ENCODE assay signal across 1 cellular context in the genomic region with DNA sequence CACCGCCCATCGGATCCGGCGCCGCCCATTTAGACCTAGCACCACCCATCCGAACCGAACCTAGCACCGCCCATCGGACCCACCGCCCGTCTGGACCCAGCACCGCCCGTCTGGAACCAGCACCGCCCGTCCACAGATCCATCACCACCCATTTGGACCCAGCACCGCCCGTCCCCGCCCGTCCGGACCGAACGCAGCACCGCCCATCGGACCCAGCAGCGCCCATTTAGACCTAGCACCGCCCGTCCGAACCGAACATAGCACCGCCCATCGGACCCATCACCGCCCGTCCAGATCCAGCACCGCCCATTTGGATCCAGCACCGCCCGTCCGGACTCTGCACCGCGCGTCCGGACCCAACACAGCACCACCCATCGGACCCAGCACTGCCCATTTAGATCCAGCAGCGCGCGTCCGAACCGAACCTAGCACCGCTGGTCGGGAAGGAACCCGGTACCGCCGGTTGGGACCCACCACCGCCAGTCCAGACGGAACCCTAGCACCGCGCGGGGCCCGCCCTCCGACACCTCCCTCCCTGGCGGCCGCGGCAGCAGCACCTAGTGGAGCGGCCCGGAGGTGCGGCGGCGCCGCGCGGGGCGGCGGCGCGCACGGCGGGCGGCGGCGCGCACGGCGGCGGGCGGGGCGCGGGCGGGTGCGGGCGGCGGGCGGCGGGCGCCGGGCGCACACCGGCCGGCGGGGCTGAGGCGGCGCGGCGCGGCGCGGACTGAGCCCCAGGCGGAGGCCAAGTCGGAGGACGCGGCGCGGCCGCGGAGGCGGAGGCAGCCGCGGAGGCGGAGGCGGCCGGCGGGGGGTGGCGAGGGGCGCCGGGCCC.
A peak's percentile ranks its signal among the peaks of the same experiment; 100 is the strongest.
TF ChIP-seq lines count a peak whose summit lies in the region.

A gene with protein sequence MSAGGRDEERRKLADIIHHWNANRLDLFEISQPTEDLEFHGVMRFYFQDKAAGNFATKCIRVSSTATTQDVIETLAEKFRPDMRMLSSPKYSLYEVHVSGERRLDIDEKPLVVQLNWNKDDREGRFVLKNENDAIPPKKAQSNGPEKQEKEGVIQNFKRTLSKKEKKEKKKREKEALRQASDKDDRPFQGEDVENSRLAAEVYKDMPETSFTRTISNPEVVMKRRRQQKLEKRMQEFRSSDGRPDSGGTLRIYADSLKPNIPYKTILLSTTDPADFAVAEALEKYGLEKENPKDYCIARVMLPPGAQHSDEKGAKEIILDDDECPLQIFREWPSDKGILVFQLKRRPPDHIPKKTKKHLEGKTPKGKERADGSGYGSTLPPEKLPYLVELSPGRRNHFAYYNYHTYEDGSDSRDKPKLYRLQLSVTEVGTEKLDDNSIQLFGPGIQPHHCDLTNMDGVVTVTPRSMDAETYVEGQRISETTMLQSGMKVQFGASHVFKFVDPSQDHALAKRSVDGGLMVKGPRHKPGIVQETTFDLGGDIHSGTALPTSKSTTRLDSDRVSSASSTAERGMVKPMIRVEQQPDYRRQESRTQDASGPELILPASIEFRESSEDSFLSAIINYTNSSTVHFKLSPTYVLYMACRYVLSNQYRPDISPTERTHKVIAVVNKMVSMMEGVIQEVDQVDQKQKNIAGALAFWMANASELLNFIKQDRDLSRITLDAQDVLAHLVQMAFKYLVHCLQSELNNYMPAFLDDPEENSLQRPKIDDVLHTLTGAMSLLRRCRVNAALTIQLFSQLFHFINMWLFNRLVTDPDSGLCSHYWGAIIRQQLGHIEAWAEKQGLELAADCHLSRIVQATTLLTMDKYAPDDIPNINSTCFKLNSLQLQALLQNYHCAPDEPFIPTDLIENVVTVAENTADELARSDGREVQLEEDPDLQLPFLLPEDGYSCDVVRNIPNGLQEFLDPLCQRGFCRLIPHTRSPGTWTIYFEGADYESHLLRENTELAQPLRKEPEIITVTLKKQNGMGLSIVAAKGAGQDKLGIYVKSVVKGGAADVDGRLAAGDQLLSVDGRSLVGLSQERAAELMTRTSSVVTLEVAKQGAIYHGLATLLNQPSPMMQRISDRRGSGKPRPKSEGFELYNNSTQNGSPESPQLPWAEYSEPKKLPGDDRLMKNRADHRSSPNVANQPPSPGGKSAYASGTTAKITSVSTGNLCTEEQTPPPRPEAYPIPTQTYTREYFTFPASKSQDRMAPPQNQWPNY (N-terminal part only) (plus strand): TSS at position 682 of the 832 bp plus-strand sequence. CDS start 222 bp downstream, outside the sequence.

TF ChIP-seq in HepG2, 621 proteins besides CTCF, POLR2A, EP300 and RAD21 (continued from another document and continues in another):
- TF ChIP-seq, protein P1, sequence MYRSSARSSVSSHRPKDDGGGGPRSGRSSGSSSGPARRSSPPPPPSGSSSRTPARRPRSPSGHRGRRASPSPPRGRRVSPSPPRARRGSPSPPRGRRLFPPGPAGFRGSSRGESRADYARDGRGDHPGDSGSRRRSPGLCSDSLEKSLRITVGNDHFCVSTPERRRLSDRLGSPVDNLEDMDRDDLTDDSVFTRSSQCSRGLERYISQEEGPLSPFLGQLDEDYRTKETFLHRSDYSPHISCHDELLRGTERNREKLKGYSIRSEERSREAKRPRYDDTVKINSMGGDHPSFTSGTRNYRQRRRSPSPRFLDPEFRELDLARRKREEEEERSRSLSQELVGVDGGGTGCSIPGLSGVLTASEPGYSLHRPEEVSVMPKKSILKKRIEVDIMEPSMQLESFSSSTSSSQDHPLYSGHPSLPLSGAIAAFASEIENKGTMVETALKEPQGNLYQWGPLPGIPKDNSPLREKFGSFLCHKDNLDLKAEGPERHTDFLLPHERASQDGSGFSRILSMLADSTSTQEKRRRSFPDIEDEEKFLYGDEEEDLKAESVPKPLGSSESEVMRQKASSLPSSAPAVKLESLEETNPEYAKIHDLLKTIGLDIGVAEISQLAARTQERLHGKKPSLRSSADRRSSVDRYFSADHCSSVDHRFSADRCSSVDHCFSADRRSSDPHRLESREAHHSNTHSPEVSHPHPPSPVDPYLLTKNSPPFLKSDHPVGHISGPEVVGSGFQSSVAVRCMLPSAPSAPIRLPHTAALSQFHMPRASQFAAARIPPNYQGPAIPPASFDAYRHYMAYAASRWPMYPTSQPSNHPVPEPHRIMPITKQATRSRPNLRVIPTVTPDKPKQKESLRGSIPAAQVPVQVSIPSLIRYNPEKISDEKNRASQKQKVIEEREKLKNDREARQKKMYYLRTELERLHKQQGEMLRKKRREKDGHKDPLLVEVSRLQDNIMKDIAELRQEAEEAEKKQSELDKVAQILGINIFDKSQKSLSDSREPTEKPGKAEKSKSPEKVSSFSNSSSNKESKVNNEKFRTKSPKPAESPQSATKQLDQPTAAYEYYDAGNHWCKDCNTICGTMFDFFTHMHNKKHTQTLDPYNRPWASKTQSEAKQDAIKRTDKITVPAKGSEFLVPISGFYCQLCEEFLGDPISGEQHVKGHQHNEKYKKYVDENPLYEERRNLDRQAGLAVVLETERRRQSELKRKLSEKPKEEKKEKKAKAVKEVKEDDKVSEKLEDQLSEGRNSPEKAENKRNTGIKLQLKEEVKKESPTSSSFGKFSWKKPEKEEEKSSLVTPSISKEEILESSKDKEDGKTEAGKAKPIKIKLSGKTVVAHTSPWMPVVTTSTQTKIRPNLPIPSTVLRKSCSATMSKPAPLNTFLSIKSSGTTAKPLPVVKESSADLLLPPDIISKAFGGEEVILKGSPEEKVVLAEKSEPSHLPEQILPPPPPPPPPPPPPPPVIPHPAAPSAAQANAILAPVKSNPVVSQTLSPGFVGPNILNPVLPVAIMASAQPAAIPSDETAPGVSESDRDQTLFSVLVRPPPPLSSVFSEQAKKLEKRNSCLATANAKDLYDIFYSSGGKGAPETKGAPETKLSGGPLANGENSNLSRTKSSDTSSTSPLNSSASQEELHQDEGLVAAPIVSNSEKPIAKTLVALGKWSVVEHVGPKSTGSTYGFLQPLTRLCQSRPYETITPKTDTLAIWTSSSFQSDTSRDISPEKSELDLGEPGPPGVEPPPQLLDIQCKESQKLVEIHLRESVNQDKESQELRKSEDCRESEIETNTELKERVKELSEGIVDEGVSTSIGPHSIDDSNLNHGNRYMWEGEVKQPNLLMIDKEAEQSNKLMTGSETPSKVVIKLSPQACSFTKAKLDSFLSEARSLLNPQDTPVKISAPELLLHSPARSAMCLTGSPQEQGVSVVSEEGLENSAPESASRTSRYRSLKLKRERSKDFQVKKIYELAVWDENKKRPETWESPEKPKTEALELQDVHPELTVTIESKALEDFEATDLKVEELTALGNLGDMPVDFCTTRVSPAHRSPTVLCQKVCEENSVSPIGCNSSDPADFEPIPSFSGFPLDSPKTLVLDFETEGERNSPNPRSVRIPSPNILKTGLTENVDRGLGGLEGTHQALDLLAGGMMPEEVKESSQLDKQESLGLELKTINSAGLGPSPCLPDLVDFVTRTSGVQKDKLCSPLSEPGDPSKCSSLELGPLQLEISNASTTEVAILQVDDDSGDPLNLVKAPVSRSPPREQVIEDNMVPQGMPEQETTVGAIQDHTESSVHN (CRISPR knock-in tag; IDR thresholded peaks at IDR 0.05) = 0 out of 2 replicates have a peak, but pooled peaks have one; percentile 57
- TF ChIP-seq AKAP8 (CRISPR knock-in tag; IDR thresholded peaks at IDR 0.05) = no peak
- TF ChIP-seq MYNN (CRISPR knock-in tag; IDR thresholded peaks at IDR 0.05; ENCODE audit: low read depth) = 0 out of 2 replicates have a peak, but pooled peaks have one; percentile 44
- TF ChIP-seq, protein P2, sequence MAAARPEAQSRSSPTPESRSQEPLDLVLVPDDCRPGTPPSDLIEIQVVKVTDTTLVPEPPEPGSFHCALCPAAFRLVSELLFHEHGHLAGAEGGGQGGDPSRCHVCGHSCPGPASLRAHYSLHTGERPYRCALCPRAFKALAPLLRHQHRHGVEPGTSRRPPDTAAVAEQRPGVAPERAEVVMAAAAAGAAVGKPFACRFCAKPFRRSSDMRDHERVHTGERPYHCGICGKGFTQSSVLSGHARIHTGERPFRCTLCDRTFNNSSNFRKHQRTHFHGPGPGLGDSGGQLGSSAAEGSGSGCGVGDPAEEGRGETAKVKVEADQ (CRISPR knock-in tag; IDR thresholded peaks at IDR 0.05; ENCODE audit: borderline replicate concordance) = peak; percentile 79; the same call in 1 of the 2 replicates
- 0 out of 2 replicates have a peak, but pooled peaks have one; percentile 57 for TF ChIP-seq DNMT3B (CRISPR knock-in tag; conservative IDR thresholded peaks at IDR 0.05)
- TF ChIP-seq TAF1 (CRISPR knock-in tag; IDR thresholded peaks at IDR 0.05) = peak; percentile 68
- TF ChIP-seq ZNF256 (CRISPR knock-in tag; conservative IDR thresholded peaks at IDR 0.05) = no peak
- 0 out of 2 replicates have a peak, but pooled peaks have one; percentile 44 for TF ChIP-seq ZNF674 (CRISPR knock-in tag; IDR thresholded peaks at IDR 0.05; ENCODE audit: low read depth)
- TF ChIP-seq STAG1 (CRISPR knock-in tag; IDR thresholded peaks at IDR 0.05) = peak; percentile 55
- TF ChIP-seq, protein P3, sequence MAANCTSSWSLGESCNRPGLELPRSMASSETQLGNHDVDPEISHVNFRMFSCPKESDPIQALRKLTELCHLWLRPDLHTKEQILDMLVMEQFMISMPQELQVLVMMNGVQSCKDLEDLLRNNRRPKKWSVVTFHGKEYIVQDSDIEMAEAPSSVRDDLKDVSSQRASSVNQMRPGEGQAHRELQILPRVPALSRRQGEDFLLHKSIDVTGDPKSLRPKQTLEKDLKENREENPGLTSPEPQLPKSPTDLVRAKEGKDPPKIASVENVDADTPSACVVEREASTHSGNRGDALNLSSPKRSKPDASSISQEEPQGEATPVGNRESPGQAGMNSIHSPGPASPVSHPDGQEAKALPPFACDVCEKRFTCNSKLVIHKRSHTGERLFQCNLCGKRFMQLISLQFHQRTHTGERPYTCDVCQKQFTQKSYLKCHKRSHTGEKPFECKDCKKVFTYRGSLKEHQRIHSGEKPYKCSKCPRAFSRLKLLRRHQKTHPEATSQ (CRISPR knock-in tag; IDR thresholded peaks at IDR 0.05; ENCODE audit: borderline replicate concordance) = no peak
- no peak for TF ChIP-seq HDAC6 (IDR thresholded peaks at IDR 0.05; ENCODE audit: low read depth, low read length)
- TF ChIP-seq ZNF136 (CRISPR knock-in tag; IDR thresholded peaks at IDR 0.05; ENCODE audit: low read depth) = peak; percentile 70; the same call in 1 of the 2 replicates
- TF ChIP-seq, protein P4, sequence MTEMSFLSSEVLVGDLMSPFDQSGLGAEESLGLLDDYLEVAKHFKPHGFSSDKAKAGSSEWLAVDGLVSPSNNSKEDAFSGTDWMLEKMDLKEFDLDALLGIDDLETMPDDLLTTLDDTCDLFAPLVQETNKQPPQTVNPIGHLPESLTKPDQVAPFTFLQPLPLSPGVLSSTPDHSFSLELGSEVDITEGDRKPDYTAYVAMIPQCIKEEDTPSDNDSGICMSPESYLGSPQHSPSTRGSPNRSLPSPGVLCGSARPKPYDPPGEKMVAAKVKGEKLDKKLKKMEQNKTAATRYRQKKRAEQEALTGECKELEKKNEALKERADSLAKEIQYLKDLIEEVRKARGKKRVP (CRISPR knock-in tag; IDR thresholded peaks at IDR 0.05) = 0 out of 4 replicates have a peak, but pooled peaks of 1 of the 2 experiments have one; percentile 8
- TF ChIP-seq ZBTB7A (CRISPR knock-in tag; IDR thresholded peaks at IDR 0.05) = no peak
- peak; percentile 52; the same call in 1 of the 2 replicates for TF ChIP-seq ERF (CRISPR knock-in tag; IDR thresholded peaks at IDR 0.05)
- peak; percentile 83; the same call in 1 of the 2 replicates for TF ChIP-seq ZNF572 (CRISPR knock-in tag; IDR thresholded peaks at IDR 0.05)
- TF ChIP-seq KDM2A (CRISPR knock-in tag; IDR thresholded peaks at IDR 0.05; ENCODE audit: borderline replicate concordance, low read depth) = peak; percentile 85
- TF ChIP-seq, protein P5, sequence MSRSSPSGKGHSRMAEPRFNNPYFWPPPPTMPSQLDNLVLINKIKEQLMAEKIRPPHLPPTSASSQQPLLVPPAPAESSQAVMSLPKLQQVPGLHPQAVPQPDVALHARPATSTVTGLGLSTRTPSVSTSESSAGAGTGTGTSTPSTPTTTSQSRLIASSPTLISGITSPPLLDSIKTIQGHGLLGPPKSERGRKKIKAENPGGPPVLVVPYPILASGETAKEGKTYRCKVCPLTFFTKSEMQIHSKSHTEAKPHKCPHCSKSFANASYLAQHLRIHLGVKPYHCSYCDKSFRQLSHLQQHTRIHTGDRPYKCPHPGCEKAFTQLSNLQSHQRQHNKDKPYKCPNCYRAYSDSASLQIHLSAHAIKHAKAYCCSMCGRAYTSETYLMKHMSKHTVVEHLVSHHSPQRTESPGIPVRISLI (CRISPR knock-in tag; IDR thresholded peaks at IDR 0.05; ENCODE audit: borderline replicate concordance) = 0 out of 2 replicates have a peak, but pooled peaks have one; percentile 29
- no peak for TF ChIP-seq ZKSCAN1 (IDR thresholded peaks at IDR 0.05; ENCODE audit: low read length)
- no peak for TF ChIP-seq KLF15 (CRISPR knock-in tag; IDR thresholded peaks at IDR 0.05; ENCODE audit: borderline replicate concordance)
- 0 out of 2 replicates have a peak, but pooled peaks have one; percentile 9 for TF ChIP-seq ZNF768 (CRISPR knock-in tag; IDR thresholded peaks at IDR 0.05)
- 0 out of 2 replicates have a peak, but pooled peaks have one; percentile 33 for TF ChIP-seq KAT8 (CRISPR knock-in tag; IDR thresholded peaks at IDR 0.05)
- peak; percentile 54; the same call in 1 of the 2 replicates for TF ChIP-seq GABPB1 (CRISPR knock-in tag; IDR thresholded peaks at IDR 0.05)
- TF ChIP-seq ZNF451 (CRISPR knock-in tag; IDR thresholded peaks at IDR 0.05) = peak; percentile 76; the same call in 1 of the 2 replicates
- TF ChIP-seq ZNF337 (CRISPR knock-in tag; IDR thresholded peaks at IDR 0.05; ENCODE audit: borderline replicate concordance, low read depth) = peak; percentile 89; the same call in 1 of the 2 replicates
- no peak; the same call in 1 of the 2 replicates for TF ChIP-seq ZNF33A (CRISPR knock-in tag; IDR thresholded peaks at IDR 0.05; ENCODE audit: borderline replicate concordance)
- TF ChIP-seq, protein P6, sequence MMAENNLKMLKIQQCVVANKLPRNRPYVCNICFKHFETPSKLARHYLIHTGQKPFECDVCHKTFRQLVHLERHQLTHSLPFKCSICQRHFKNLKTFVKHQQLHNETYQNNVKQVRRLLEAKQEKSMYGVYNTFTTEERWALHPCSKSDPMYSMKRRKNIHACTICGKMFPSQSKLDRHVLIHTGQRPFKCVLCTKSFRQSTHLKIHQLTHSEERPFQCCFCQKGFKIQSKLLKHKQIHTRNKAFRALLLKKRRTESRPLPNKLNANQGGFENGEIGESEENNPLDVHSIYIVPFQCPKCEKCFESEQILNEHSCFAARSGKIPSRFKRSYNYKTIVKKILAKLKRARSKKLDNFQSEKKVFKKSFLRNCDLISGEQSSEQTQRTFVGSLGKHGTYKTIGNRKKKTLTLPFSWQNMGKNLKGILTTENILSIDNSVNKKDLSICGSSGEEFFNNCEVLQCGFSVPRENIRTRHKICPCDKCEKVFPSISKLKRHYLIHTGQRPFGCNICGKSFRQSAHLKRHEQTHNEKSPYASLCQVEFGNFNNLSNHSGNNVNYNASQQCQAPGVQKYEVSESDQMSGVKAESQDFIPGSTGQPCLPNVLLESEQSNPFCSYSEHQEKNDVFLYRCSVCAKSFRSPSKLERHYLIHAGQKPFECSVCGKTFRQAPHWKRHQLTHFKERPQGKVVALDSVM (CRISPR knock-in tag; IDR thresholded peaks at IDR 0.05) = no peak
- TF ChIP-seq HOXA9 (CRISPR knock-in tag; IDR thresholded peaks at IDR 0.05; ENCODE audit: borderline replicate concordance) = peak; percentile 91
- TF ChIP-seq SIN3A (IDR thresholded peaks at IDR 0.05; ENCODE audit: borderline replicate concordance, low read depth, low read length) = peak; percentile 28; the same call in 1 of the 2 replicates
- peak; percentile 31; the same call in 1 of the 2 replicates for TF ChIP-seq ETV5 (CRISPR knock-in tag; IDR thresholded peaks at IDR 0.05; ENCODE audit: borderline replicate concordance)
- peak; percentile 64 for TF ChIP-seq NCOR1 (IDR thresholded peaks at IDR 0.05; ENCODE audit: borderline replicate concordance, low read length)
